Comparison of ENCODE assay signal across 12 cellular contexts in genomic region chr4:2746891-2747695, GRCh38. TPM values are rescaled to one million over a fixed set of nuclear protein-coding genes. Genes with fewer than 3 reads are reported as not detected.
DNase-seq lines count a peak whose midpoint lies in the region; ATAC-seq, FAIRE-seq and TF ChIP-seq lines count a peak whose summit lies in the region.
"Had no signal": no experiment of that assay in that cellular context is flagged by ENCODE, and none has a peak within 500 bp of the region (broad histone marks: within the 10 kb centered on the region; RNA-seq: fewer than 3 reads in every experiment).

No MANE protein-coding gene starts in this region.

- H3K9me3 Mint-ChIP-seq in activated naive CD4-positive, alpha-beta T cell treated with anti-CD3 and anti-CD28 coated beads, Interleukin-2, amount 50 U/mL, for 72 hours: no peaks in the 10 kb centered on the region
- H3K9me3 Mint-ChIP-seq in memory B cell: no peaks in the 10 kb centered on the region
- H3K9me3 Mint-ChIP-seq: nephron had no signal

- no peak overlapping the region for H3K4me3 ChIP-seq in AG04450 (ENCODE audit: low read depth, low read length)
- H3K4me3 ChIP-seq: MG63 had no signal

- peaks cover 43 to 44% of the 10 kb centered on the region in 2 donors for H3K36me3 Mint-ChIP-seq in activated naive CD4-positive, alpha-beta T cell treated with anti-CD3 and anti-CD28 coated beads, Interleukin-2, amount 50 U/mL, for 72 hours
- peaks cover 8% of the 10 kb centered on the region for H3K36me3 Mint-ChIP-seq in memory B cell

- no peak for TF ChIP-seq CTCF in AG04450 (IDR thresholded peaks at IDR 0.05; ENCODE audit: low read depth, low read length)

- no peaks in the 10 kb centered on the region for H3K27me3 Mint-ChIP-seq in memory B cell

- POLR2A ChIA-PET in AG04450 (lab: Yijun Ruan, JAX): interaction anchor here (0.6 to 1.6 kb wide), 2 partner anchors 9 to 187 kb away, joined by 3 to 6 read pairs; partner anchors contain the start of gene TNIP2

- peak overlapping the region; percentile 76 to 91 for H3K27ac Mint-ChIP-seq in activated naive CD4-positive, alpha-beta T cell treated with anti-CD3 and anti-CD28 coated beads, Interleukin-2, amount 50 U/mL, for 72 hours
- peak overlapping the region; percentile 98 for H3K27ac Mint-ChIP-seq in memory B cell
- H3K27ac Mint-ChIP-seq: nephron had no signal

- no peaks in the 10 kb centered on the region for H3K9me3 ChIP-seq in AG04450 (ENCODE audit: control insufficient read depth, insufficient read depth, low read length)
- H3K9me3 ChIP-seq: MG63 had no signal

- no peak for ATAC-seq in activated naive CD4-positive, alpha-beta T cell treated with anti-CD3 and anti-CD28 coated beads, Interleukin-2, amount 50 U/mL, for 72 hours
- no peak for ATAC-seq in memory B cell (ENCODE audit: low read depth)
- no peak for ATAC-seq in HG03565 (IDR thresholded peaks at IDR 0.05; ENCODE audit: unreplicated experiment)

- peak overlapping the region; percentile 83 for H3K4me3 Mint-ChIP-seq in memory B cell
- H3K4me3 Mint-ChIP-seq: nephron had no signal

- TF ChIP-seq POLR2A in GM12891 (IDR thresholded peaks at IDR 0.05; ENCODE audit: low read depth, low read length): 0 out of 2 replicates have a peak, but pooled peaks have one; percentile 27

- H3K4me1 Mint-ChIP-seq in memory B cell: peaks cover 27% of the 10 kb centered on the region
- H3K4me1 Mint-ChIP-seq: nephron had no signal

- DNase-seq in AG04450 (ENCODE audit: low read depth, low spot score) (no peak), GM12891 (ENCODE audit: insufficient read length, low spot score) (no peak), memory B cell (ENCODE audit: low spot score in 2 of 2) (no peak), HK-2 (ENCODE audit: unreplicated experiment) (no peak), NCI-H187 (lab: John Stamatoyannopoulos, UW) (no peak)
- DNase-seq in activated naive CD4-positive, alpha-beta T cell treated with anti-CD3 and anti-CD28 coated beads, Interleukin-2, amount 50 U/mL, for 72 hours (ENCODE audit: low spot score in 2 of 2): no peak
- no peak for DNase-seq in stimulated activated CD8-positive, alpha-beta memory T cell treated with anti-CD3 and anti-CD28 coated beads, Interleukin-4, amount 100 ng/mL, for 48 hours
- DNase-seq: GOT3, MG63 had no signal

- CTCF ChIA-PET in AG04450 (lab: Charles Lee): interaction anchor here (0.9 kb wide), 1 partner anchor 231 kb away, joined by 3 read pairs; no protein-coding TSS in a partner anchor

- H3K27ac ChIP-seq in AG04450 (ENCODE audit: low read depth, low read length): peak overlapping the region; percentile 2

- peak; percentile 66 for FAIRE-seq in GM12891 (lab: Jason Lieb, UNC)
- FAIRE-seq: bronchial epithelial cell had no signal

- H3K27me3 ChIP-seq in AG04450 (ENCODE audit: control insufficient read depth, insufficient read depth, low read length): no peaks in the 10 kb centered on the region
- H3K27me3 ChIP-seq: MG63 had no signal

TF ChIP-seq in GM12891, 5 proteins besides CTCF, POLR2A, EP300 and RAD21:
- no peak for TF ChIP-seq POLR2AphosphoS5 (IDR thresholded peaks at IDR 0.05; ENCODE audit: low read depth, low read length)
- no peak for TF ChIP-seq PAX5 (IDR thresholded peaks at IDR 0.05; ENCODE audit: insufficient read depth, low read length, severe bottlenecking)
- no peak for TF ChIP-seq SPI1 (IDR thresholded peaks at IDR 0.05; ENCODE audit: low read depth, low read length)
TF ChIP-seq in GM12891: peak in this region for 0.

RNA-seq across cellular contexts. Expression of gene TNIP2, which starts 9.0 kb away (rescaled TPM):
- polyA plus RNA-seq in AG04450 (2011; rRNA removed): 28.8 and 34.3 TPM in 2 replicates
- polyA minus RNA-seq in AG04450 (2011; rRNA and poly(A)+ RNA removed): 11.8 and 18.6 TPM in 2 replicates
- 40.6 TPM for polyA plus RNA-seq in GM12891 (2012; ENCODE audit: low read depth, missing spikeins)
- total RNA-seq in activated naive CD4-positive, alpha-beta T cell treated with anti-CD3 and anti-CD28 coated beads, Interleukin-2, amount 50 U/mL, for 72 hours: 10 to 100 TPM; 48.9 to 75.5 TPM

RNA-seq across cellular contexts. Expression of gene SH3BP2, which starts 45.8 kb away (rescaled TPM):
- polyA plus RNA-seq in AG04450 (2011; rRNA removed): 14.8 and 17.2 TPM in 2 replicates
- 30.6 and 36.8 TPM in 2 replicates for polyA minus RNA-seq in AG04450 (2011; rRNA and poly(A)+ RNA removed)
- polyA plus RNA-seq in GM12891 (2012; ENCODE audit: low read depth, missing spikeins): 26.2 TPM
- total RNA-seq in activated naive CD4-positive, alpha-beta T cell treated with anti-CD3 and anti-CD28 coated beads, Interleukin-2, amount 50 U/mL, for 72 hours: 10 to 100 TPM; 56.6 to 77.6 TPM
